8 cellular contexts compared by ENCODE assay signal in the genomic region with DNA sequence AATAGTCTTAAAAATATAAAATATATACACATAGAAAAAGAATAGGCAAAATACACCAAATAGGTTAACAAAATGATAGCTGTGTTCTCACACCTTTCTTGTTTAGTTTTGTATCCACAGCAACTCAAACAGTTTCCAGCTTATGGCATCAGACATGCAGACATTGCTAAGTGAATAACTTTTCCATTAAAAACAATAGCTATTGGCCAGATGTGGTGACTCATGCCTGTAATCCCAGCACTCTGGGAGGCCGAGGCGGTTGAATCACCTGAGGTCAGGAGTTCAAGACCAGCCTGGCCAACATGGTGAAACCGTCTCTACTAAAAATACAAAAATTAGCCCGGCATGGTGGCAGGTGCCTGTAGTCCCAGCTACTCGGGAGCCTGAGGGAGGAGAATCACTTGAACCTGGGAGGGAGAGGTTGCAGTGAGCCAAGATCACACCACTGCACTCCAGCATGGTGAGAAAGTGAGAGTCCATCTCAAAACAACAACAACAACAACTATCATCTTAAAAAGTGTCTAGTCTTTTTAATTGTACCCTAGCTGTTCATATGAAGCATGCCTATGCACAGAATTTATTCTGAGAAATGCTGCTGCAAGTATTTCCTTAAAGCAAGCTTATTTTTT.
DNase-seq lines count a peak whose midpoint lies in the region; ATAC-seq, FAIRE-seq and TF ChIP-seq lines count a peak whose summit lies in the region.
"Not testable (repeated sequence)": the region's sequence is repeated elsewhere in the genome, so short reads cannot be mapped to it uniquely, and the experiment has no call there.

No MANE protein-coding gene starts in this region.

- not testable (repeated sequence) for H3K79me2 ChIP-seq in HCT116 (ENCODE audit: insufficient read depth, low read length); HepG2 (ENCODE audit: insufficient read depth, low read length)

- not testable (repeated sequence) for H2AFZ ChIP-seq in HCT116 (ENCODE audit: low read depth, low read length, poor library complexity, severe bottlenecking); HepG2 (ENCODE audit: low read length)

- H3K36me3 ChIP-seq in HCT116 (ENCODE audit: control insufficient read depth in 1 of 2, insufficient read depth in 2 of 2, low read length in 2 of 2); HepG2 (replicated peaks in 1 of 2; ENCODE audit: control insufficient read depth in 1 of 2, insufficient read depth in 2 of 2, low read length in 2 of 2): not testable (repeated sequence)

- not testable (repeated sequence) for H3K4me3 Mint-ChIP-seq in activated T-cell treated with anti-CD3 and anti-CD28 coated beads, Interleukin-2, amount 50 U/mL, for 24 hours; stimulated activated naive CD8-positive, alpha-beta T cell treated with anti-CD3 and anti-CD28 coated beads, Interleukin-15, Interleukin-2, amounts not matched to agents 100 ng/mL and 50 ng/mL, for 24 hours

- H3K36me3 Mint-ChIP-seq in activated T-cell treated with anti-CD3 and anti-CD28 coated beads, Interleukin-2, amount 50 U/mL, for 24 hours (ENCODE audit: low read depth); stimulated activated naive CD8-positive, alpha-beta T cell treated with anti-CD3 and anti-CD28 coated beads, Interleukin-15, Interleukin-2, amounts not matched to agents 100 ng/mL and 50 ng/mL, for 24 hours (ENCODE audit: low read depth): not testable (repeated sequence)

- peak overlapping the region; percentile 60 for H3K4me2 ChIP-seq in HCT116 (ENCODE audit: low read length)
- H3K4me2 ChIP-seq in HepG2 (ENCODE audit: low read depth, low read length), result not testable (repeated sequence)

- not testable (repeated sequence) for TF ChIP-seq EP300 in HepG2 (IDR thresholded peaks at IDR 0.05; ENCODE audit: low read depth in 2 of 2, low read length in 2 of 2); HepG2 (CRISPR knock-in tag; IDR thresholded peaks at IDR 0.05; ENCODE audit: borderline replicate concordance)

- peak; percentile 73 for ATAC-seq in HCT116
- ATAC-seq in HepG2, result not testable (repeated sequence)

- TF ChIP-seq RAD21 in HCT116 (IDR thresholded peaks at IDR 0.05; ENCODE audit: low read depth); HepG2 (CRISPR knock-in tag; IDR thresholded peaks at IDR 0.05): not testable (repeated sequence)

- H3K27me3 ChIP-seq in HCT116 (ENCODE audit: insufficient read depth, low read length); HepG2 (ENCODE audit: control insufficient read depth in 1 of 2, insufficient read depth in 2 of 2, low read length in 2 of 2): not testable (repeated sequence)

- TF ChIP-seq POLR2A in HCT116 (IDR thresholded peaks at IDR 0.05; ENCODE audit: borderline replicate concordance, extremely low read depth, insufficient read depth, insufficient read length); HepG2 (IDR thresholded peaks at IDR 0.05; ENCODE audit: insufficient read depth in 1 of 2, low read depth in 2 of 2, low read length in 2 of 2): not testable (repeated sequence)

- H3K4me1 ChIP-seq in HCT116 (ENCODE audit: control insufficient read depth in 1 of 2, insufficient read depth in 2 of 2, low read length in 2 of 2), result peaks cover 2 to 35% of the 10 kb centered on the region in 2 experiments; a peak in 2 of 4 replicates
- peaks cover 17% of the 10 kb centered on the region for H3K4me1 ChIP-seq in HepG2 (ENCODE audit: insufficient read depth, low read length)

- peak overlapping the region in 1 of 2 experiments; percentile 17; a peak in 2 of 4 replicates for H3K4me3 ChIP-seq in HCT116 (replicated peaks in 1 of 2; ENCODE audit: low read depth in 1 of 2, low read length in 2 of 2)
- H3K4me3 ChIP-seq in cardiac fibroblast (replicated peaks in 1 of 2; ENCODE audit: low read depth in 2 of 2, low read length in 2 of 2); fibroblast of mammary gland (ENCODE audit: control insufficient read depth, low read depth, low read length); HepG2 (replicated peaks in 1 of 3; ENCODE audit: insufficient read depth in 1 of 3, low read depth in 2 of 3, low read length in 3 of 3): not testable (repeated sequence)

- not testable (repeated sequence) for H3K9me3 Mint-ChIP-seq in activated T-cell treated with anti-CD3 and anti-CD28 coated beads, Interleukin-2, amount 50 U/mL, for 24 hours; stimulated activated naive CD8-positive, alpha-beta T cell treated with anti-CD3 and anti-CD28 coated beads, Interleukin-15, Interleukin-2, amounts not matched to agents 100 ng/mL and 50 ng/mL, for 24 hours

- POLR2A ChIA-PET in HCT116 (lab: Charles Lee), result interaction anchor here (0.9 kb wide), 1 partner anchor 89 kb away, joined by 4 read pairs; a partner anchor contains a TSS
- POLR2A ChIA-PET in HepG2 (lab: Yijun Ruan, JAX), result not testable (repeated sequence)

- H3K27me3 Mint-ChIP-seq in activated T-cell treated with anti-CD3 and anti-CD28 coated beads, Interleukin-2, amount 50 U/mL, for 24 hours; stimulated activated naive CD8-positive, alpha-beta T cell treated with anti-CD3 and anti-CD28 coated beads, Interleukin-15, Interleukin-2, amounts not matched to agents 100 ng/mL and 50 ng/mL, for 24 hours: not testable (repeated sequence)

- FAIRE-seq in HepG2 (lab: Jason Lieb, UNC), result not testable (repeated sequence)

- intact Hi-C loops in HCT116 (cut with micrococcal nuclease); HepG2 (cut with micrococcal nuclease; ENCODE audit: unreplicated experiment): not testable (repeated sequence)

- not testable (repeated sequence) for BruUV-seq in HCT116 (replicated peaks; lab: Mats Ljungman, UMichigan); HepG2 (replicated peaks; lab: Mats Ljungman, UMichigan)

- CTCF ChIA-PET in HCT116 (lab: Charles Lee), result interaction anchor here (1.2 kb wide), 1 partner anchor 19 kb away, joined by 3 read pairs; no protein-coding TSS in a partner anchor
- CTCF ChIA-PET in HepG2 (lab: Yijun Ruan, JAX; ENCODE audit: low intra/inter-chr PET ratio, low total read pairs), result not testable (repeated sequence)

- H3K27ac Mint-ChIP-seq in activated T-cell treated with anti-CD3 and anti-CD28 coated beads, Interleukin-2, amount 50 U/mL, for 24 hours, result peak overlapping the region; percentile 92
- peak overlapping the region; percentile 78 for H3K27ac Mint-ChIP-seq in stimulated activated naive CD8-positive, alpha-beta T cell treated with anti-CD3 and anti-CD28 coated beads, Interleukin-15, Interleukin-2, amounts not matched to agents 100 ng/mL and 50 ng/mL, for 24 hours

- peaks cover 59% of the 10 kb centered on the region for H3K4me1 Mint-ChIP-seq in activated T-cell treated with anti-CD3 and anti-CD28 coated beads, Interleukin-2, amount 50 U/mL, for 24 hours (ENCODE audit: low read depth)
- peaks cover 60% of the 10 kb centered on the region for H3K4me1 Mint-ChIP-seq in stimulated activated naive CD8-positive, alpha-beta T cell treated with anti-CD3 and anti-CD28 coated beads, Interleukin-15, Interleukin-2, amounts not matched to agents 100 ng/mL and 50 ng/mL, for 24 hours (ENCODE audit: low read depth)

- RAD21 ChIA-PET in HCT116 (lab: Charles Lee; ENCODE audit: low non-redundant PET in 1 of 2, low total read pairs in 2 of 2, uncharacterized antibody in 2 of 2, unreplicated experiment in 2 of 2), result not testable (repeated sequence)

- not testable (repeated sequence) for H4K20me1 ChIP-seq in HCT116 (ENCODE audit: insufficient read depth); HepG2 (ENCODE audit: insufficient read depth, low read length)

- peak; percentile 28 for DNase-seq in AG20443 (ENCODE audit: low spot score)
- peak; percentile 81 for DNase-seq in HCT116 (ENCODE audit: low read depth, low spot score)
- peak; percentile 69 for DNase-seq in RPMI7951 (ENCODE audit: low read depth)
- not testable (repeated sequence) for DNase-seq in activated T-cell treated with anti-CD3 and anti-CD28 coated beads, Interleukin-2, amount 50 U/mL, for 24 hours; HepG2 (ENCODE audit: low spot score)
- DNase-seq in cardiac fibroblast (ENCODE audit: low read depth in 2 of 2), result peak; percentile 73 to 94
- peak; percentile 88 for DNase-seq in fibroblast of mammary gland (ENCODE audit: low read depth)

- H3K27ac ChIP-seq in HCT116 (ENCODE audit: low read depth, low read length); HepG2 (ENCODE audit: extremely low read length, insufficient read depth, low read length): not testable (repeated sequence)

- H3K9ac ChIP-seq in HCT116 (ENCODE audit: low read length); HepG2 (ENCODE audit: insufficient read depth, low read depth, low read length): not testable (repeated sequence)

- not testable (repeated sequence) for H3K9me2 ChIP-seq in HCT116 (ENCODE audit: insufficient read depth)

- 97% methylated on average over 5 of the region's 5 CpGs for WGBS in HepG2 (ENCODE audit: low lambda C conversion rate)

- not testable (repeated sequence) for H3K9me3 ChIP-seq in HCT116 (ENCODE audit: control insufficient read depth in 1 of 2, insufficient read depth in 1 of 2, low read depth in 1 of 2, low read length in 2 of 2); HepG2 (ENCODE audit: low read length)

- not testable (repeated sequence) for TF ChIP-seq CTCF in HCT116 (IDR thresholded peaks at IDR 0.05 in 2 of 3, conservative IDR thresholded peaks at IDR 0.05 in 1 of 3; ENCODE audit: borderline replicate concordance in 1 of 3, insufficient read depth in 1 of 3, low read depth in 2 of 3, low read length in 2 of 3); cardiac fibroblast (IDR thresholded peaks at IDR 0.05; ENCODE audit: low read depth, low read length); fibroblast of mammary gland (conservative IDR thresholded peaks at IDR 0.05; ENCODE audit: control insufficient read depth, insufficient read depth, low read depth, low read length); HepG2 (CRISPR knock-in tag; IDR thresholded peaks at IDR 0.05)

- in situ Hi-C loops in HepG2 (cut with HindIII; ENCODE audit: extremely low pct_ligation_motif_present, low pct_unique_long_range_greater_than_20kb), result not testable (repeated sequence)

TF ChIP-seq in HCT116, 20 proteins besides CTCF, POLR2A, EP300 and RAD21 (continues in another document):
- TF ChIP-seq JUND (IDR thresholded peaks at IDR 0.05) (peak; percentile 61), FOSL1 (IDR thresholded peaks at IDR 0.05; ENCODE audit: low read depth) (peak; percentile 67), CBX3 (IDR thresholded peaks at IDR 0.05; ENCODE audit: low read depth) (peak; percentile 68)

TF ChIP-seq in HepG2, 621 proteins besides CTCF, POLR2A, EP300 and RAD21:
- peak; percentile 36; the same call in 1 of the 2 replicates for TF ChIP-seq FOSL2 (CRISPR knock-in tag; IDR thresholded peaks at IDR 0.05)
